Comparison of ENCODE assay signal across 1 cellular context in genomic region chr2:145022021-145022670, GRCh38.
TF ChIP-seq lines count a peak whose summit lies in the region.

No MANE protein-coding gene starts in this region.

TF ChIP-seq in GM23338, 12 proteins besides CTCF, POLR2A, EP300 and RAD21 (continued from another document):
- TF ChIP-seq ZNF462 (CRISPR knock-in tag; IDR thresholded peaks at IDR 0.05) (no peak), ZNF331 (CRISPR knock-in tag; IDR thresholded peaks at IDR 0.05; ENCODE audit: low read depth) (no peak), ZNF114 (CRISPR knock-in tag; IDR thresholded peaks at IDR 0.05) (no peak)
